ENCODE assay signal across 1 cellular context in genomic region chr1:1267488-1268283, GRCh38.
TF ChIP-seq lines count a peak whose summit lies in the region.

No MANE protein-coding gene starts in this region.

TF ChIP-seq in K562, 482 proteins besides CTCF, POLR2A, EP300 and RAD21:
- TF ChIP-seq MCM3 (IDR thresholded peaks at IDR 0.05): no peak
- no peak for TF ChIP-seq NFYB (IDR thresholded peaks at IDR 0.05; ENCODE audit: extremely low read depth, insufficient read length)
- no peak for TF ChIP-seq NKRF (IDR thresholded peaks at IDR 0.05; ENCODE audit: borderline replicate concordance)
- TF ChIP-seq KAT8 (IDR thresholded peaks at IDR 0.05; ENCODE audit: low read depth): no peak
- no peak for TF ChIP-seq ILF3 (IDR thresholded peaks at IDR 0.05; ENCODE audit: borderline replicate concordance)
- TF ChIP-seq HDAC6 (IDR thresholded peaks at IDR 0.05; ENCODE audit: low read depth, low read length): no peak
- peak; percentile 69 for TF ChIP-seq POLR2G (IDR thresholded peaks at IDR 0.05; ENCODE audit: low read depth, low read length)
- TF ChIP-seq ZBED1 (IDR thresholded peaks at IDR 0.05): no peak
- no peak for TF ChIP-seq PRDM10 (IDR thresholded peaks at IDR 0.05; ENCODE audit: partially characterized antibody)
- no peak for TF ChIP-seq NFXL1 (CRISPR knock-in tag; IDR thresholded peaks at IDR 0.05)
- no peak for TF ChIP-seq MTA1 (IDR thresholded peaks at IDR 0.05; ENCODE audit: borderline replicate concordance)
- TF ChIP-seq ETV5 (CRISPR knock-in tag; IDR thresholded peaks at IDR 0.05; ENCODE audit: low read depth): no peak
- no peak for TF ChIP-seq PATZ1 (CRISPR knock-in tag; IDR thresholded peaks at IDR 0.05; ENCODE audit: borderline replicate concordance)
- TF ChIP-seq TRIM25 (IDR thresholded peaks at IDR 0.05; ENCODE audit: borderline replicate concordance): no peak
- peak; percentile 33; the same call in 1 of the 2 replicates for TF ChIP-seq POLR2AphosphoS5 (IDR thresholded peaks at IDR 0.05; ENCODE audit: control insufficient read depth, insufficient read depth, low read depth, low read length)
- TF ChIP-seq ZNF707 (CRISPR knock-in tag; conservative IDR thresholded peaks at IDR 0.05): no peak
- TF ChIP-seq POLR3G (IDR thresholded peaks at IDR 0.05; ENCODE audit: extremely low read depth, insufficient read length, insufficient replicate concordance): no peak
- no peak for TF ChIP-seq ZNF282 (CRISPR knock-in tag; IDR thresholded peaks at IDR 0.05)
- TF ChIP-seq RBFOX2 (IDR thresholded peaks at IDR 0.05; ENCODE audit: low read depth, low read length): peak; percentile 67
- no peak for TF ChIP-seq HEY1 (CRISPR knock-in tag; IDR thresholded peaks at IDR 0.05; ENCODE audit: borderline replicate concordance)
- TF ChIP-seq TCF7L2 (IDR thresholded peaks at IDR 0.05; ENCODE audit: low read depth, low read length): no peak
- no peak for TF ChIP-seq MITF (IDR thresholded peaks at IDR 0.05)
- no peak for TF ChIP-seq ZC3H8 (IDR thresholded peaks at IDR 0.05)
- no peak for TF ChIP-seq DACH1 (IDR thresholded peaks at IDR 0.05; ENCODE audit: partially characterized antibody)
- TF ChIP-seq U2AF1 (optimal IDR thresholded peaks at IDR 0.05; ENCODE audit: low read depth, low read length): no peak
